In the genomic region with DNA sequence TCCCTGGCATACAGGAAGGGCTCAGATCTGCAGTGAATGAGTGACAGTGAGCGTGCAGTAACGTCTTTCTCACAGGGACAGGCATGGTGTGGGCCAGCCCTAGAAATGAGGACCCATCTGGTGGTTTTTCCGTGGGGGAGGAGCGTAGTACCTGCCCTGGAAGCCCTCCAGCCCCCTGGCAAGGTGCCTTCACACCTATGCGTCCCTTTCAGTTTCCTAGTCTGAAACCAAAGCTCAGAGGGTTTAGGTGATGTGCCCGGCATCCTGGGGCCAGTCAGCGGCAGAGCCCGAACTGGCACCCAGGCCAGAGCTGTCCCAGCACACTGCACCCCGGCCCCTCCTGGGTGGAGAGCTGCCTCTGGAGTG, we compare ENCODE assay signal across 10 cellular contexts. TPM values are rescaled to one million over a fixed set of nuclear protein-coding genes. Genes with fewer than 3 reads are reported as not detected.
DNase-seq lines count a peak whose midpoint lies in the region; ATAC-seq and TF ChIP-seq lines count a peak whose summit lies in the region.
"Had no signal": no experiment of that assay in that cellular context is flagged by ENCODE, and none has a peak within 500 bp of the region (broad histone marks: within the 10 kb centered on the region; RNA-seq: fewer than 3 reads in every experiment).

No MANE protein-coding gene starts in this region.

- CTCF ChIA-PET in CD8-positive, alpha-beta T cell (lab: Charles Lee): interaction anchor here (0.9 to 2.9 kb wide), 5 partner anchors 9 to 253 kb away, joined by 3 to 14 read pairs (median 4); no protein-coding TSS in a partner anchor
- CTCF ChIA-PET in activated CD4-positive, alpha-beta T cell treated with anti-CD3 and anti-CD28 coated beads, Interleukin-2, amount 10 ng/mL, durations not matched to agents 7 days and 5 days (lab: Charles Lee): interaction anchor here (0.6 to 2.0 kb wide), 4 partner anchors 36 to 253 kb away, joined by 3 to 8 read pairs (median 4); no protein-coding TSS in a partner anchor
- CTCF ChIA-PET in SK-N-SH (lab: Yijun Ruan, JAX): interaction anchor here (1.0 kb wide), 1 partner anchor 42 kb away, joined by 3 read pairs; no protein-coding TSS in a partner anchor

- no peaks in the 10 kb centered on the region for H3K27me3 ChIP-seq in CD8-positive, alpha-beta T cell (ENCODE audit: insufficient read depth, low read length)
- H3K27me3 ChIP-seq in SK-N-SH (ENCODE audit: insufficient read depth): peaks cover 10% of the 10 kb centered on the region; the same call in 1 of the 2 replicates

- peaks cover 35% of the 10 kb centered on the region for H3K36me3 ChIP-seq in CD8-positive, alpha-beta T cell (ENCODE audit: insufficient read depth, low read length)
- H3K36me3 ChIP-seq in SK-N-SH (replicated peaks in 1 of 2; ENCODE audit: control insufficient read depth in 1 of 2, insufficient read depth in 2 of 2, low read length in 1 of 2): no peaks in the 10 kb centered on the region
- H3K36me3 ChIP-seq: prostate gland had no signal

- peak overlapping the region; percentile 37 for H3K27ac ChIP-seq in CD8-positive, alpha-beta T cell (ENCODE audit: low read depth, low read length)
- no peak overlapping the region for H3K27ac ChIP-seq in SK-N-SH (ENCODE audit: low read depth in 2 of 2, low read length in 1 of 2)
- H3K27ac ChIP-seq: prostate gland had no signal

- H3K9ac ChIP-seq in SK-N-SH: no peak overlapping the region

- peak overlapping the region; percentile 98 for H3K27ac Mint-ChIP-seq in CD8-positive, alpha-beta T cell
- H3K27ac Mint-ChIP-seq in activated CD4-positive, alpha-beta T cell treated with anti-CD3 and anti-CD28 coated beads, Interleukin-2, amount 10 ng/mL, durations not matched to agents 7 days and 5 days: peak overlapping the region; percentile 77
- H3K27ac Mint-ChIP-seq in activated naive CD4-positive, alpha-beta T cell treated with anti-CD3 and anti-CD28 coated beads, Interleukin-2, amount 50 U/mL, for 24 hours: peak overlapping the region; percentile 93

- H3K4me1 Mint-ChIP-seq in CD8-positive, alpha-beta T cell (ENCODE audit: low read depth): peaks cover 79% of the 10 kb centered on the region
- H3K4me1 Mint-ChIP-seq in activated CD4-positive, alpha-beta T cell treated with anti-CD3 and anti-CD28 coated beads, Interleukin-2, amount 10 ng/mL, durations not matched to agents 7 days and 5 days: peaks cover 76% of the 10 kb centered on the region
- H3K4me1 Mint-ChIP-seq in activated naive CD4-positive, alpha-beta T cell treated with anti-CD3 and anti-CD28 coated beads, Interleukin-2, amount 50 U/mL, for 24 hours: peaks cover 81% of the 10 kb centered on the region

- peak overlapping the region; percentile 98 for H3K4me3 ChIP-seq in CD8-positive, alpha-beta T cell (ENCODE audit: low read depth, low read length)
- no peak overlapping the region for H3K4me3 ChIP-seq in SK-N-SH (ENCODE audit: low read depth in 2 of 2, low read length in 1 of 2)
- H3K4me3 ChIP-seq: prostate gland had no signal

- H3K9me3 ChIP-seq in CD8-positive, alpha-beta T cell (ENCODE audit: low read length): no peaks in the 10 kb centered on the region
- H3K9me3 ChIP-seq in SK-N-SH: no peaks in the 10 kb centered on the region
- H3K9me3 ChIP-seq: prostate gland had no signal

- H3K4me3 Mint-ChIP-seq in CD8-positive, alpha-beta T cell: peak overlapping the region; percentile 97
- peak overlapping the region; percentile 79 for H3K4me3 Mint-ChIP-seq in activated CD4-positive, alpha-beta T cell treated with anti-CD3 and anti-CD28 coated beads, Interleukin-2, amount 10 ng/mL, durations not matched to agents 7 days and 5 days
- peak overlapping the region; percentile 96 for H3K4me3 Mint-ChIP-seq in activated naive CD4-positive, alpha-beta T cell treated with anti-CD3 and anti-CD28 coated beads, Interleukin-2, amount 50 U/mL, for 24 hours

- H4K20me1 ChIP-seq in SK-N-SH (ENCODE audit: insufficient read depth): no peaks in the 10 kb centered on the region

- peaks cover 79% of the 10 kb centered on the region for H3K4me1 ChIP-seq in CD8-positive, alpha-beta T cell (ENCODE audit: insufficient read depth, low read length)
- H3K4me1 ChIP-seq in SK-N-SH (ENCODE audit: control insufficient read depth in 1 of 2, insufficient read depth in 2 of 2, low read depth in 1 of 2, low read length in 1 of 2): peaks cover 0 to 19% of the 10 kb centered on the region in 2 experiments; a peak in 1 of 4 replicates

- peak in 6 of 7 experiments; percentile 42 to 84 (median 70) for DNase-seq in CD8-positive, alpha-beta T cell
- DNase-seq in activated CD4-positive, alpha-beta T cell treated with anti-CD3 and anti-CD28 coated beads, Interleukin-2, amount 10 ng/mL, durations not matched to agents 7 days and 5 days: peak; percentile 55
- DNase-seq in stimulated activated CD4-positive, alpha-beta T cell treated with anti-CD3 and anti-CD28 coated beads, Interleukin-12 subunit alpha, Interleukin-12 subunit beta, amount 100 ng/mL, for 4 hours: peak; percentile 61
- DNase-seq in left colon: no peak
- DNase-seq in SK-N-SH: no peak
- DNase-seq in GDM1 (lab: John Stamatoyannopoulos, UW): no peak
- DNase-seq: NCI-H2227 treated with DMSO at 0.1 percent for 48 hours had no signal

- no peaks in the 10 kb centered on the region for H3K9me3 Mint-ChIP-seq in CD8-positive, alpha-beta T cell
- no peaks in the 10 kb centered on the region for H3K9me3 Mint-ChIP-seq in activated CD4-positive, alpha-beta T cell treated with anti-CD3 and anti-CD28 coated beads, Interleukin-2, amount 10 ng/mL, durations not matched to agents 7 days and 5 days
- no peaks in the 10 kb centered on the region for H3K9me3 Mint-ChIP-seq in activated naive CD4-positive, alpha-beta T cell treated with anti-CD3 and anti-CD28 coated beads, Interleukin-2, amount 50 U/mL, for 24 hours

- no peaks in the 10 kb centered on the region for H3K9me2 ChIP-seq in SK-N-SH

- POLR2A ChIA-PET in CD8-positive, alpha-beta T cell (lab: Charles Lee): interaction anchor here (0.6 to 2.1 kb wide), 6 partner anchors 16 to 189 kb away, joined by 3 to 9 read pairs (median 3); partner anchors contain the start of gene DDIT4
- POLR2A ChIA-PET in activated CD4-positive, alpha-beta T cell treated with anti-CD3 and anti-CD28 coated beads, Interleukin-2, amount 10 ng/mL, durations not matched to agents 7 days and 5 days (lab: Charles Lee): no interaction called here
- POLR2A ChIA-PET in SK-N-SH (lab: Yijun Ruan, JAX): no interaction called here

- no peaks in the 10 kb centered on the region for H3K79me2 ChIP-seq in SK-N-SH (ENCODE audit: insufficient read depth)

- TF ChIP-seq EP300 in SK-N-SH (IDR thresholded peaks at IDR 0.05; ENCODE audit: borderline replicate concordance in 1 of 2, low read depth in 1 of 2, low read length in 1 of 2): no peak

- H2AFZ ChIP-seq in SK-N-SH (ENCODE audit: low read depth): no peak overlapping the region

- ATAC-seq in CD8-positive, alpha-beta T cell: peak; percentile 33
- ATAC-seq in left colon (no peak), GM19324 (IDR thresholded peaks at IDR 0.05; ENCODE audit: low FRiP score, unreplicated experiment) (no peak)

- no peak for TF ChIP-seq RAD21 in SK-N-SH (IDR thresholded peaks at IDR 0.05; ENCODE audit: low read length)

- no peaks in the 10 kb centered on the region for H3F3A ChIP-seq in SK-N-SH (replicated peaks; ENCODE audit: insufficient read depth)

- intact Hi-C loops in CD8-positive, alpha-beta T cell (cut with DNase I, micrococcal nuclease): loop anchor here in 1 of 2 experiments (10.0 kb wide), 1 partner anchor 51 kb away; no protein-coding TSS in a partner anchor
- intact Hi-C loops in left colon (cut with DNase I, micrococcal nuclease): no loop called here

- no peaks in the 10 kb centered on the region for H3K27me3 Mint-ChIP-seq in CD8-positive, alpha-beta T cell (ENCODE audit: low read depth)
- no peaks in the 10 kb centered on the region for H3K27me3 Mint-ChIP-seq in activated CD4-positive, alpha-beta T cell treated with anti-CD3 and anti-CD28 coated beads, Interleukin-2, amount 10 ng/mL, durations not matched to agents 7 days and 5 days
- no peaks in the 10 kb centered on the region for H3K27me3 Mint-ChIP-seq in activated naive CD4-positive, alpha-beta T cell treated with anti-CD3 and anti-CD28 coated beads, Interleukin-2, amount 50 U/mL, for 24 hours

- TF ChIP-seq CTCF in CD8-positive, alpha-beta T cell (IDR thresholded peaks at IDR 0.05): no peak
- TF ChIP-seq CTCF in SK-N-SH (IDR thresholded peaks at IDR 0.05): no peak

- no peak overlapping the region for H3K4me2 ChIP-seq in SK-N-SH

- 63% methylated on average over 2 of the region's 9 CpGs for WGBS in SK-N-SH (ENCODE audit: low lambda C conversion rate)

- peaks cover 64% of the 10 kb centered on the region for H3K36me3 Mint-ChIP-seq in CD8-positive, alpha-beta T cell
- peaks cover 62% of the 10 kb centered on the region for H3K36me3 Mint-ChIP-seq in activated CD4-positive, alpha-beta T cell treated with anti-CD3 and anti-CD28 coated beads, Interleukin-2, amount 10 ng/mL, durations not matched to agents 7 days and 5 days (ENCODE audit: low read depth)
- peaks cover 2% of the 10 kb centered on the region for H3K36me3 Mint-ChIP-seq in activated naive CD4-positive, alpha-beta T cell treated with anti-CD3 and anti-CD28 coated beads, Interleukin-2, amount 50 U/mL, for 24 hours

TF ChIP-seq in SK-N-SH, 30 proteins besides CTCF, POLR2A, EP300 and RAD21 (continues in another document):
- TF ChIP-seq TEAD4 (IDR thresholded peaks at IDR 0.05; ENCODE audit: borderline replicate concordance, insufficient read depth) (no peak), MXI1 (IDR thresholded peaks at IDR 0.05; ENCODE audit: low read depth, low read length) (no peak), TCF12 (IDR thresholded peaks at IDR 0.05) (no peak), CHD2 (IDR thresholded peaks at IDR 0.05; ENCODE audit: low read length, partially characterized antibody) (no peak), GABPA (IDR thresholded peaks at IDR 0.05; ENCODE audit: low read depth) (no peak), YY1 (IDR thresholded peaks at IDR 0.05; ENCODE audit: low read depth) (no peak)
- TF ChIP-seq, protein P1, sequence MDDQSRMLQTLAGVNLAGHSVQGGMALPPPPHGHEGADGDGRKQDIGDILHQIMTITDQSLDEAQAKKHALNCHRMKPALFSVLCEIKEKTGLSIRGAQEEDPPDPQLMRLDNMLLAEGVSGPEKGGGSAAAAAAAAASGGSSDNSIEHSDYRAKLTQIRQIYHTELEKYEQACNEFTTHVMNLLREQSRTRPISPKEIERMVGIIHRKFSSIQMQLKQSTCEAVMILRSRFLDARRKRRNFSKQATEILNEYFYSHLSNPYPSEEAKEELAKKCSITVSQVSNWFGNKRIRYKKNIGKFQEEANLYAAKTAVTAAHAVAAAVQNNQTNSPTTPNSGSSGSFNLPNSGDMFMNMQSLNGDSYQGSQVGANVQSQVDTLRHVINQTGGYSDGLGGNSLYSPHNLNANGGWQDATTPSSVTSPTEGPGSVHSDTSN (IDR thresholded peaks at IDR 0.05): no peak

RNA-seq across cellular contexts. Expression of gene SPOCK2, which starts 4.3 kb away (rescaled TPM):
- 100 to 1,000 TPM; 909 to 922 TPM for total RNA-seq in CD8-positive, alpha-beta T cell
- total RNA-seq in activated CD4-positive, alpha-beta T cell treated with anti-CD3 and anti-CD28 coated beads, Interleukin-2, amount 10 ng/mL, durations not matched to agents 7 days and 5 days: 100 to 1,000 TPM; 423 to 424 TPM
- 1 to 10 TPM; 2.3 to 4.5 TPM for total RNA-seq in left colon
- 0.18 and 0.63 TPM in 2 replicates for polyA plus RNA-seq in SK-N-SH (2012; rRNA removed)
- polyA plus RNA-seq in SK-N-SH (2012; cell fraction: cytosol; rRNA removed): 0.14 and 0.46 TPM in 2 replicates
- 1.2 and 1.4 TPM in 2 replicates for polyA plus RNA-seq in SK-N-SH (2012; cell fraction: nucleus; rRNA removed)

Comparison
In these comparisons a context has a peak if more than half of its experiments do, and no peak if none do; other contexts are left out.
1. DNase-seq: peak in CD8-positive, alpha-beta T cell (6 of 7), activated CD4-positive, alpha-beta T cell treated with anti-CD3 and anti-CD28 coated beads, Interleukin-2, amount 10 ng/mL, durations not matched to agents 7 days and 5 days (single experiment) and stimulated activated CD4-positive, alpha-beta T cell treated with anti-CD3 and anti-CD28 coated beads, Interleukin-12 subunit alpha, Interleukin-12 subunit beta, amount 100 ng/mL, for 4 hours (single experiment); none in left colon (0 of 2), SK-N-SH (single experiment) and GDM1 (single experiment).
2. RNA of gene SPOCK2, which starts 4.3 kb away (total RNA-seq): 909 to 922 TPM in CD8-positive, alpha-beta T cell and 423 to 424 TPM in activated CD4-positive, alpha-beta T cell treated with anti-CD3 and anti-CD28 coated beads, Interleukin-2, amount 10 ng/mL, durations not matched to agents 7 days and 5 days; 2.3 to 4.5 TPM in left colon; every median in the first group is over 10 times any median in the second.
3. Peak in every context shown above with its lines, with median percentiles within 50 percentile points of each other: H3K27ac Mint-ChIP-seq and H3K4me3 Mint-ChIP-seq.